31 cellular contexts compared by ENCODE assay signal in the genomic region with DNA sequence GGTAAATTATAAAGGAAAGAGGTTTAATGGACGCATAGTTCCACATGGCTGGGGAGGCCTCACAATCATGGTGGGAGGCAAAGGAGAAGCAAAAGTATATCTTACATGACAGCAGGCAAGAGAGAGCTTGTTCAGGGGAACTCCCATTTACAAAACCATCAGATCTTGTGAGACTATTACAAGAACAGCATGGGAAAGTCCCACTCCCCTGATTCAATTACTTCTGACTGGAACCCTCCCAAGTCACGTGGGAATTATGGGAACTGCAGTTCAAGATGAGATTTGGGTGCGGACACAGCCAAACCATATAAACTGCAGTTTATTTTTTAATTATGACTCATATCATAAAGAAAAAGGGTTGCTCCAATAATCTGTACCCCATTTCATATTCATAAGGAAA. TPM values are rescaled to one million over a fixed set of nuclear protein-coding genes. Genes with fewer than 3 reads are reported as not detected.
DNase-seq lines count a peak whose midpoint lies in the region; ATAC-seq, FAIRE-seq and TF ChIP-seq lines count a peak whose summit lies in the region.
"Had no signal": no experiment of that assay in that cellular context is flagged by ENCODE, and none has a peak within 500 bp of the region (broad histone marks: within the 10 kb centered on the region; RNA-seq: fewer than 3 reads in every experiment).

No MANE protein-coding gene starts in this region.

- no peaks in the 10 kb centered on the region for H3K9me3 Mint-ChIP-seq in activated T-helper 17 cell treated with anti-CD3 and anti-CD28 coated beads, Interleukin-2, amount 50 U/mL, for 72 hours
- no peaks in the 10 kb centered on the region for H3K9me3 Mint-ChIP-seq in stimulated activated effector memory CD8-positive, alpha-beta T cell treated with anti-CD3 and anti-CD28 coated beads, Interleukin-12 subunit alpha, Interleukin-12 subunit beta, amount 100 ng/mL, for 72 hours
- H3K9me3 Mint-ChIP-seq in effector memory CD8-positive, alpha-beta T cell = no peaks in the 10 kb centered on the region
- H3K9me3 Mint-ChIP-seq: CD4-positive, alpha-beta T cell had no signal

- peaks cover 3% of the 10 kb centered on the region for H3K27me3 ChIP-seq in mammary epithelial cell (ENCODE audit: insufficient read depth, low read length)
- H3K27me3 ChIP-seq in breast epithelium = no peaks in the 10 kb centered on the region
- H3K27me3 ChIP-seq: BLaER1 had no signal

- H3K4me2 ChIP-seq in mammary epithelial cell (ENCODE audit: insufficient read depth, low read depth, low read length) = no peak overlapping the region
- H3K4me2 ChIP-seq: BLaER1, KMS-11 had no signal

- peak; percentile 65 for ATAC-seq in activated T-helper 17 cell treated with anti-CD3 and anti-CD28 coated beads, Interleukin-2, amount 50 U/mL, for 72 hours (replicated peaks)
- peak; percentile 54 for ATAC-seq in stimulated activated effector memory CD8-positive, alpha-beta T cell treated with anti-CD3 and anti-CD28 coated beads, Interleukin-12 subunit alpha, Interleukin-12 subunit beta, amount 100 ng/mL, for 72 hours
- no peak for ATAC-seq in effector memory CD8-positive, alpha-beta T cell (replicated peaks)
- no peak for ATAC-seq in GM19328 (IDR thresholded peaks at IDR 0.05; ENCODE audit: unreplicated experiment)

- no peaks in the 10 kb centered on the region for H4K20me1 ChIP-seq in mammary epithelial cell (ENCODE audit: insufficient read depth, low read length)
- H4K20me1 ChIP-seq: BLaER1 had no signal

- H3K27ac ChIP-seq in mammary epithelial cell (ENCODE audit: insufficient read depth, low read depth, low read length) = no peak overlapping the region
- H3K27ac ChIP-seq in breast epithelium = no peak overlapping the region
- H3K27ac ChIP-seq: BLaER1, KMS-11, SJSA1 had no signal

- no peak overlapping the region for H3K9ac ChIP-seq in mammary epithelial cell (ENCODE audit: insufficient read depth, low read length)
- H3K9ac ChIP-seq: BLaER1, KMS-11 had no signal

- intact Hi-C loops in mammary epithelial cell (cut with micrococcal nuclease) = no loop called here
- intact Hi-C loops in breast epithelium (cut with DNase I; ENCODE audit: low total_unique reads) = no loop called here

- H3K27ac Mint-ChIP-seq in activated T-helper 17 cell treated with anti-CD3 and anti-CD28 coated beads, Interleukin-2, amount 50 U/mL, for 72 hours = no peak overlapping the region
- H3K27ac Mint-ChIP-seq in stimulated activated effector memory CD8-positive, alpha-beta T cell treated with anti-CD3 and anti-CD28 coated beads, Interleukin-12 subunit alpha, Interleukin-12 subunit beta, amount 100 ng/mL, for 72 hours = no peak overlapping the region
- no peak overlapping the region for H3K27ac Mint-ChIP-seq in effector memory CD8-positive, alpha-beta T cell
- H3K27ac Mint-ChIP-seq: CD4-positive, alpha-beta T cell; IgD-negative memory B cell had no signal

- no peaks in the 10 kb centered on the region for H3K4me1 Mint-ChIP-seq in activated T-helper 17 cell treated with anti-CD3 and anti-CD28 coated beads, Interleukin-2, amount 50 U/mL, for 72 hours
- no peaks in the 10 kb centered on the region for H3K4me1 Mint-ChIP-seq in stimulated activated effector memory CD8-positive, alpha-beta T cell treated with anti-CD3 and anti-CD28 coated beads, Interleukin-12 subunit alpha, Interleukin-12 subunit beta, amount 100 ng/mL, for 72 hours
- H3K4me1 Mint-ChIP-seq in effector memory CD8-positive, alpha-beta T cell (ENCODE audit: low read depth in 2 of 2) = no peaks in the 10 kb centered on the region

- no peak overlapping the region for H2AFZ ChIP-seq in mammary epithelial cell (ENCODE audit: low read depth, low read length)

- DNase-seq in mammary epithelial cell (peak; percentile 47), breast epithelium (ENCODE audit: low spot score in 2 of 2) (no peak), GM12865 (ENCODE audit: low read depth) (peak; percentile 58), HTR-8/SVneo (ENCODE audit: insufficient read length, low spot score) (no peak)
- no peak for DNase-seq in stimulated activated effector memory CD8-positive, alpha-beta T cell treated with anti-CD3 and anti-CD28 coated beads, Interleukin-12 subunit alpha, Interleukin-12 subunit beta, amount 100 ng/mL, for 72 hours (ENCODE audit: low spot score in 2 of 2)
- DNase-seq in effector memory CD8-positive, alpha-beta T cell = no peak
- DNase-seq: CD4-positive, alpha-beta T cell; DMS53; HCEC 1CT; MM.1S; NCI-H1048; NCI-H1417; NCI-H1694; NCI-H2081; NCI-H226; NCI-H510A; NCI-H69; Right ventricle myocardium superior; RPMI8226 had no signal

- H3K79me2 ChIP-seq in mammary epithelial cell (ENCODE audit: insufficient read depth, low read length) = no peaks in the 10 kb centered on the region

- H3K27me3 Mint-ChIP-seq in activated T-helper 17 cell treated with anti-CD3 and anti-CD28 coated beads, Interleukin-2, amount 50 U/mL, for 72 hours = peaks cover 28% of the 10 kb centered on the region
- peaks cover 40 to 48% of the 10 kb centered on the region in 2 donors for H3K27me3 Mint-ChIP-seq in effector memory CD8-positive, alpha-beta T cell

- BruUV-seq in mammary epithelial cell (replicated peaks; lab: Mats Ljungman, UMichigan) = no TSS peak

- no peak overlapping the region for H3K4me3 Mint-ChIP-seq in activated T-helper 17 cell treated with anti-CD3 and anti-CD28 coated beads, Interleukin-2, amount 50 U/mL, for 72 hours
- H3K4me3 Mint-ChIP-seq in stimulated activated effector memory CD8-positive, alpha-beta T cell treated with anti-CD3 and anti-CD28 coated beads, Interleukin-12 subunit alpha, Interleukin-12 subunit beta, amount 100 ng/mL, for 72 hours = no peak overlapping the region
- H3K4me3 Mint-ChIP-seq in effector memory CD8-positive, alpha-beta T cell = no peak overlapping the region
- H3K4me3 Mint-ChIP-seq: CD4-positive, alpha-beta T cell; IgD-negative memory B cell had no signal

- H3K9me3 ChIP-seq in mammary epithelial cell (replicated peaks; ENCODE audit: insufficient read depth, low read length) (no peaks in the 10 kb centered on the region), breast epithelium (no peaks in the 10 kb centered on the region)
- H3K9me3 ChIP-seq: BLaER1, SJSA1 had no signal

- CTCF ChIA-PET in mammary epithelial cell (lab: Charles Lee; ENCODE audit: low non-redundant PET) = no interaction called here

- no peak overlapping the region for H3K4me3 ChIP-seq in mammary epithelial cell (replicated peaks in 1 of 3; ENCODE audit: insufficient read depth in 1 of 3, low read depth in 2 of 3, low read length in 3 of 3)
- no peak overlapping the region for H3K4me3 ChIP-seq in breast epithelium
- H3K4me3 ChIP-seq in GM12865 (ENCODE audit: low read depth, low read length) = no peak overlapping the region
- H3K4me3 ChIP-seq: BLaER1, SJSA1 had no signal

- H3K36me3 ChIP-seq in mammary epithelial cell (ENCODE audit: insufficient read depth, low read length) (no peaks in the 10 kb centered on the region), breast epithelium (no peaks in the 10 kb centered on the region)
- H3K36me3 ChIP-seq: BLaER1, SJSA1 had no signal

- dilution Hi-C loops in mammary epithelial cell (cut with HindIII; ENCODE audit: low sequenced_read_pairs) = no loop called here

- 39% methylated on average over 3 of the region's 3 CpGs for WGBS in mammary epithelial cell (ENCODE audit: low coverage, missing lambda C conversion rate)

- TF ChIP-seq CTCF in mammary epithelial cell (conservative IDR thresholded peaks at IDR 0.05 in 1 of 2, IDR thresholded peaks at IDR 0.05 in 1 of 2; ENCODE audit: extremely low read depth in 1 of 2, insufficient read depth in 1 of 2, low read depth in 1 of 2, low read length in 2 of 2) = no peak
- TF ChIP-seq CTCF in breast epithelium (IDR thresholded peaks at IDR 0.05) = no peak
- no peak for TF ChIP-seq CTCF in GM12865 (IDR thresholded peaks at IDR 0.05; ENCODE audit: insufficient read depth, low read depth, low read length, missing control alignments)

- no peak for FAIRE-seq in HTR-8/SVneo (lab: Jason Lieb, UNC)
- FAIRE-seq: A204.1, D721Med, H1 had no signal

- in situ Hi-C loops in mammary epithelial cell (cut with MboI; ENCODE audit: low sequenced_read_pairs in 2 of 2) = loop anchor here in 1 of 2 donors (10.0 kb wide), 1 partner anchor 66 kb away; no protein-coding TSS in a partner anchor

- H3K4me1 ChIP-seq in mammary epithelial cell (ENCODE audit: insufficient read depth, low read length) = no peaks in the 10 kb centered on the region
- H3K4me1 ChIP-seq in breast epithelium = no peaks in the 10 kb centered on the region
- H3K4me1 ChIP-seq: BLaER1, SJSA1 had no signal

- no peak for TF ChIP-seq POLR2A in breast epithelium (IDR thresholded peaks at IDR 0.05)

- no peaks in the 10 kb centered on the region for H3K36me3 Mint-ChIP-seq in activated T-helper 17 cell treated with anti-CD3 and anti-CD28 coated beads, Interleukin-2, amount 50 U/mL, for 72 hours (ENCODE audit: low read depth)
- no peaks in the 10 kb centered on the region for H3K36me3 Mint-ChIP-seq in stimulated activated effector memory CD8-positive, alpha-beta T cell treated with anti-CD3 and anti-CD28 coated beads, Interleukin-12 subunit alpha, Interleukin-12 subunit beta, amount 100 ng/mL, for 72 hours
- H3K36me3 Mint-ChIP-seq in effector memory CD8-positive, alpha-beta T cell (ENCODE audit: insufficient read depth) = no peaks in the 10 kb centered on the region

RNA-seq across cellular contexts. Expression of gene HLA-DQA2, which starts 22.3 kb away (rescaled TPM):
- total RNA-seq in mammary epithelial cell (not detected), breast epithelium (1 to 10 TPM in 2 of 3 donors, under 1 TPM in 1; 0.48 to 2.0 (median 2.0) TPM)
- not detected for polyA plus RNA-seq in mammary epithelial cell
- not detected for polyA minus RNA-seq in mammary epithelial cell
- total RNA-seq in activated T-helper 17 cell treated with anti-CD3 and anti-CD28 coated beads, Interleukin-2, amount 50 U/mL, for 72 hours = under 1 TPM; 0.17 to 0.77 TPM
- total RNA-seq: Daoy, G401, H1, SJSA1 had no signal
- polyA plus RNA-seq: AG04450, H1 had no signal

RNA-seq across cellular contexts. Expression of gene HLA-DQB2, which starts 44.5 kb away (rescaled TPM):
- total RNA-seq in mammary epithelial cell = under 1 TPM in 1 of 2 donors, not detected in 1; 0.50 TPM
- not detected for polyA plus RNA-seq in mammary epithelial cell
- not detected for polyA minus RNA-seq in mammary epithelial cell
- 1 to 10 TPM; 1.3 to 1.6 (median 1.5) TPM for total RNA-seq in breast epithelium
- 1 to 10 TPM; 1.5 to 2.0 TPM for total RNA-seq in activated T-helper 17 cell treated with anti-CD3 and anti-CD28 coated beads, Interleukin-2, amount 50 U/mL, for 72 hours
- total RNA-seq: Daoy, G401, H1, SJSA1 had no signal
- polyA plus RNA-seq: AG04450, H1 had no signal

RNA-seq across cellular contexts. Expression of gene HLA-DQB1, which starts 52.4 kb away (rescaled TPM):
- 10 to 100 TPM in 1 of 2 donors, under 1 TPM in 1; 0.17 to 10.7 TPM for total RNA-seq in mammary epithelial cell
- polyA plus RNA-seq in mammary epithelial cell = 0.23 TPM
- not detected for polyA minus RNA-seq in mammary epithelial cell
- total RNA-seq in breast epithelium = 1 to 10 TPM; 1.3 to 7.2 (median 5.4) TPM
- 10 to 100 TPM in 1 of 2 donors, 1 to 10 TPM in 1; 3.4 to 25.5 TPM for total RNA-seq in activated T-helper 17 cell treated with anti-CD3 and anti-CD28 coated beads, Interleukin-2, amount 50 U/mL, for 72 hours
- total RNA-seq: G401, SJSA1 had no signal
- polyA plus RNA-seq: AG04450 had no signal

Comparison
In these comparisons a context has a peak if more than half of its experiments do, and no peak if none do; other contexts are left out.
1. DNase-seq: peak in mammary epithelial cell (single experiment) and GM12865 (single experiment); none in breast epithelium (0 of 2), stimulated activated effector memory CD8-positive, alpha-beta T cell treated with anti-CD3 and anti-CD28 coated beads, Interleukin-12 subunit alpha, Interleukin-12 subunit beta, amount 100 ng/mL, for 72 hours (0 of 2), effector memory CD8-positive, alpha-beta T cell (0 of 3) and HTR-8/SVneo (single experiment).
2. ATAC-seq: peak in activated T-helper 17 cell treated with anti-CD3 and anti-CD28 coated beads, Interleukin-2, amount 50 U/mL, for 72 hours (single experiment) and stimulated activated effector memory CD8-positive, alpha-beta T cell treated with anti-CD3 and anti-CD28 coated beads, Interleukin-12 subunit alpha, Interleukin-12 subunit beta, amount 100 ng/mL, for 72 hours (single experiment); none in effector memory CD8-positive, alpha-beta T cell (single experiment) and GM19328 (single experiment).